Comparison of ENCODE assay signal across 11 cellular contexts in genomic region chr17:2708585-2709172, GRCh38. TPM values are rescaled to one million over a fixed set of nuclear protein-coding genes. Genes with fewer than 3 reads are reported as not detected.
DNase-seq lines count a peak whose midpoint lies in the region; ATAC-seq and TF ChIP-seq lines count a peak whose summit lies in the region.
"Had no signal": no experiment of that assay in that cellular context is flagged by ENCODE, and none has a peak within 500 bp of the region (broad histone marks: within the 10 kb centered on the region; RNA-seq: fewer than 3 reads in every experiment).

No MANE protein-coding gene starts in this region.

- H3K27ac ChIP-seq in heart left ventricle (peak overlapping the region in 11 of 12 donors; percentile 81 to 100 (median 88)), adrenal gland (peak overlapping the region; percentile 71 to 96 (median 86)), mucosa of rectum (ENCODE audit: low read depth in 2 of 2, low read length in 2 of 2) (peak overlapping the region; percentile 88 to 89), transverse colon (peak overlapping the region; percentile 90 to 93 (median 92))

- intact Hi-C loops in heart left ventricle (cut with DNase I) = loop anchor here in 1 of 10 donors (10.0 kb wide), 1 partner anchor 314 kb away; no protein-coding TSS in a partner anchor
- intact Hi-C loops in left cardiac atrium (cut with DNase I) = no loop called here
- intact Hi-C loops in adrenal gland (cut with DNase I) = no loop called here
- intact Hi-C loops in transverse colon (cut with DNase I; ENCODE audit: low total_unique reads) = no loop called here

- no peak for TF ChIP-seq EP300 in transverse colon (IDR thresholded peaks at IDR 0.05; ENCODE audit: low read depth)

- in situ Hi-C loops in transverse colon (cut with MboI; ENCODE audit: low pct_ligation_motif_present in 1 of 4, low pct_unique_long_range_greater_than_20kb in 1 of 4, low sequenced_read_pairs in 3 of 4) = no loop called here

- peak overlapping the region; percentile 56 to 91 for H3K9ac ChIP-seq in mucosa of rectum (ENCODE audit: low read depth in 1 of 2, low read length in 2 of 2)

- H3K27me3 ChIP-seq in heart left ventricle (no peaks in the 10 kb centered on the region), adrenal gland (no peaks in the 10 kb centered on the region), mucosa of rectum (ENCODE audit: control insufficient read depth in 2 of 2, insufficient read depth in 2 of 2, low read length in 2 of 2) (no peaks in the 10 kb centered on the region), transverse colon (no peaks in the 10 kb centered on the region)

- no peak for TF ChIP-seq CTCF in heart left ventricle (IDR thresholded peaks at IDR 0.05)
- TF ChIP-seq CTCF in adrenal gland (IDR thresholded peaks at IDR 0.05) = no peak
- no peak for TF ChIP-seq CTCF in transverse colon (IDR thresholded peaks at IDR 0.05)

- ATAC-seq in heart left ventricle (no peak), left cardiac atrium (no peak), HG03378 (IDR thresholded peaks at IDR 0.05; ENCODE audit: unreplicated experiment) (no peak)

- WGBS in heart left ventricle, 4 donors = 65 to 73% (median 70%) methylated on average over 18 to 21 of the region's 21 CpGs
- 55 to 68% (median 57%) methylated on average over 10 to 21 of the region's 21 CpGs for WGBS in adrenal gland, 4 donors
- 45% methylated on average over 21 of the region's 21 CpGs; no CpG with 5 or more reads in 1 of the 2 donors for WGBS in transverse colon (ENCODE audit: low coverage in 1 of 2), 2 donors

- H3K9me3 ChIP-seq in heart left ventricle = no peaks in the 10 kb centered on the region
- H3K9me3 ChIP-seq in adrenal gland (replicated peaks in 1 of 3) = no peaks in the 10 kb centered on the region
- no peaks in the 10 kb centered on the region for H3K9me3 ChIP-seq in mucosa of rectum (ENCODE audit: control insufficient read depth in 2 of 2, low read length in 2 of 2)
- no peaks in the 10 kb centered on the region for H3K9me3 ChIP-seq in transverse colon

- no peak for DNase-seq in heart left ventricle
- no peak for DNase-seq in left cardiac atrium
- peak in 4 of 7 donors; percentile 40 to 49 (median 44) for DNase-seq in adrenal gland
- no peak for DNase-seq in transverse colon
- no peak for DNase-seq in NCI-H187 treated with DMSO at 0.1 percent for 48 hours (lab: John Stamatoyannopoulos, UW)
- no peak for DNase-seq in GM03348 (ENCODE audit: low spot score)
- DNase-seq: NCI-H524 had no signal

- H3K4me3 ChIP-seq in heart left ventricle (peak overlapping the region in 9 of 12 donors; percentile 8 to 98 (median 92)), adrenal gland (peak overlapping the region in 1 of 4 donors; percentile 86), mucosa of rectum (ENCODE audit: low read length in 2 of 2) (peak overlapping the region; percentile 19 to 60), transverse colon (peak overlapping the region in 2 of 4 donors; percentile 83 to 91)

- TF ChIP-seq POLR2A in heart left ventricle (IDR thresholded peaks at IDR 0.05) (no peak), adrenal gland (IDR thresholded peaks at IDR 0.05) (no peak), transverse colon (IDR thresholded peaks at IDR 0.05) (no peak)

- H3K36me3 ChIP-seq in heart left ventricle = peaks cover 0 to 9% (median 5%) of the 10 kb centered on the region in 9 donors
- H3K36me3 ChIP-seq in adrenal gland (replicated peaks in 1 of 2) = peaks cover 0 to 2% of the 10 kb centered on the region in 2 donors
- peaks cover 6% of the 10 kb centered on the region in 2 donors for H3K36me3 ChIP-seq in mucosa of rectum (ENCODE audit: control insufficient read depth in 2 of 2, insufficient read depth in 2 of 2, low read length in 2 of 2)
- peaks cover 0 to 6% (median 0%) of the 10 kb centered on the region in 4 donors for H3K36me3 ChIP-seq in transverse colon

- H3K4me1 ChIP-seq in heart left ventricle (peaks cover 10 to 85% (median 54%) of the 10 kb centered on the region in 12 donors), adrenal gland (replicated peaks in 1 of 2) (peaks cover 71 to 81% of the 10 kb centered on the region in 2 donors), mucosa of rectum (ENCODE audit: control insufficient read depth in 2 of 2, insufficient read depth in 2 of 2, low read length in 2 of 2) (peaks cover 39 to 40% of the 10 kb centered on the region in 2 donors), transverse colon (peaks cover 31 to 62% (median 49%) of the 10 kb centered on the region in 4 donors)

RNA-seq across cellular contexts. Expression of gene CLUH, which starts 2.9 kb away (rescaled TPM):
- total RNA-seq in heart left ventricle (100 to 1,000 TPM; 104 to 298 (median 157) TPM), left cardiac atrium (100 to 1,000 TPM in 1 of 2 donors, 10 to 100 TPM in 1; 98.4 to 118 TPM), adrenal gland (100 to 1,000 TPM; 116 to 191 (median 135) TPM), transverse colon (1,000 to 10,000 TPM in 1 of 4 donors, 100 to 1,000 TPM in 3; 127 to 1,072 (median 208) TPM)
- polyA plus RNA-seq in heart left ventricle (100 to 1,000 TPM in 1 of 2 donors, 10 to 100 TPM in 1; 89.5 to 123 TPM), adrenal gland (100 to 1,000 TPM in 2 of 3 donors, 10 to 100 TPM in 1; 57.6 to 118 (median 109) TPM)

RNA-seq across cellular contexts. Expression of gene CCDC92B, which starts 40.8 kb away (rescaled TPM):
- total RNA-seq in heart left ventricle (under 1 TPM in 6 of 9 donors, not detected in 3; 0.08 to 0.44 (median 0.18) TPM), left cardiac atrium (under 1 TPM; 0.06 to 0.13 TPM), adrenal gland (1 to 10 TPM in 1 of 8 donors, under 1 TPM in 4, not detected in 3; 0.10 to 1.5 (median 0.17) TPM), transverse colon (under 1 TPM in 3 of 4 donors, not detected in 1; 0.48 to 0.82 (median 0.75) TPM)
- polyA plus RNA-seq in heart left ventricle (under 1 TPM; 0.03 to 0.27 TPM), adrenal gland (1 to 10 TPM in 1 of 3 donors, under 1 TPM in 2; 0.59 to 4.7 (median 0.77) TPM)
- total RNA-seq: subcutaneous adipose tissue had no signal
- polyA plus RNA-seq: CD14-positive monocyte had no signal

Comparison
In these comparisons a context has a peak if more than half of its experiments do, and no peak if none do; other contexts are left out.
1. DNase-seq: peak in adrenal gland (4 of 7); none in heart left ventricle (0 of 5), left cardiac atrium (single experiment), transverse colon (single experiment), NCI-H187 treated with DMSO at 0.1 percent for 48 hours (single experiment) and GM03348 (single experiment).
2. Peak in every context shown above with its lines, with median percentiles within 50 percentile points of each other: H3K27ac ChIP-seq.